ENCODE assay signal across 19 cellular contexts in genomic region chr20:21398109-21398480, GRCh38. TPM values are rescaled to one million over a fixed set of nuclear protein-coding genes. Genes with fewer than 3 reads are reported as not detected.
DNase-seq lines count a peak whose midpoint lies in the region; ATAC-seq and TF ChIP-seq lines count a peak whose summit lies in the region.
"Had no signal": no experiment of that assay in that cellular context is flagged by ENCODE, and none has a peak within 500 bp of the region (broad histone marks: within the 10 kb centered on the region; RNA-seq: fewer than 3 reads in every experiment).

No MANE protein-coding gene starts in this region.

- no peak overlapping the region for H3K9ac ChIP-seq in endodermal cell (ENCODE audit: extremely low read depth, low read length, poor library complexity, severe bottlenecking)

- H3K27me3 ChIP-seq in endodermal cell (ENCODE audit: control insufficient read depth, insufficient read depth, low read length, poor library complexity, severe bottlenecking) (peaks cover 100% of the 10 kb centered on the region), right cardiac atrium (ENCODE audit: control insufficient read depth, insufficient read depth) (peaks cover 8% of the 10 kb centered on the region)

- no peak overlapping the region for H3K4me3 ChIP-seq in endodermal cell (ENCODE audit: low read length)
- no peak overlapping the region for H3K4me3 ChIP-seq in right cardiac atrium (ENCODE audit: low read length)
- H3K4me3 ChIP-seq: cardiac muscle cell had no signal

- no peak for DNase-seq in activated T-cell treated with anti-CD3 and anti-CD28 coated beads, Interleukin-2, amount 50 U/mL, for 72 hours
- DNase-seq in activated T-cell treated with anti-CD3 and anti-CD28 coated beads, Interleukin-2, amount 50 U/mL, for 1 hour = no peak
- DNase-seq in T-cell (no peak), endodermal cell (no peak), retina (peak; percentile 56), right cardiac atrium (no peak), NCI-H1694 (lab: John Stamatoyannopoulos, UW) (no peak)
- DNase-seq: activated CD4-positive, CD25-positive, alpha-beta regulatory T cell treated with anti-CD3 and anti-CD28 coated beads, Interleukin-2, amount 50 U/mL, for 72 hours; dorsolateral prefrontal cortex; left cardiac atrium; NCI-H1417; NCI-H526 treated with DMSO at 0.1 percent for 48 hours; stimulated activated CD4-positive, alpha-beta T cell treated with anti-CD3 and anti-CD28 coated beads, Interleukin-12 subunit alpha, Interleukin-12 subunit beta, amount 100 ng/mL, for 4 hours had no signal

- POLR2A ChIA-PET in T-cell (lab: Charles Lee) = no interaction called here

- H3K27ac ChIP-seq in endodermal cell (ENCODE audit: low read depth, low read length) (no peak overlapping the region), right cardiac atrium (ENCODE audit: low read length) (no peak overlapping the region)
- H3K27ac ChIP-seq: cardiac muscle cell, dorsolateral prefrontal cortex had no signal

- H3K9me3 ChIP-seq in endodermal cell (ENCODE audit: control insufficient read depth, low read length) = no peaks in the 10 kb centered on the region
- H3K9me3 ChIP-seq in right cardiac atrium (ENCODE audit: control insufficient read depth, low read length) = no peaks in the 10 kb centered on the region

- no peaks in the 10 kb centered on the region for H3K4me1 ChIP-seq in endodermal cell (ENCODE audit: control insufficient read depth, insufficient read depth, low read length)
- H3K4me1 ChIP-seq in right cardiac atrium (ENCODE audit: control insufficient read depth, insufficient read depth, low read length) = no peaks in the 10 kb centered on the region

- peak overlapping the region; percentile 60 for H3K27ac Mint-ChIP-seq in activated T-cell treated with anti-CD3 and anti-CD28 coated beads, Interleukin-2, amount 50 U/mL, for 72 hours
- H3K27ac Mint-ChIP-seq in T-cell = peak overlapping the region in 1 of 2 donors; percentile 59
- no peak overlapping the region for H3K27ac Mint-ChIP-seq in endodermal cell

- H3K4me3 Mint-ChIP-seq in activated T-cell treated with anti-CD3 and anti-CD28 coated beads, Interleukin-2, amount 50 U/mL, for 72 hours = peak overlapping the region; percentile 64 to 69
- peak overlapping the region in 2 of 3 donors; percentile 34 to 64 for H3K4me3 Mint-ChIP-seq in T-cell
- H3K4me3 Mint-ChIP-seq in endodermal cell = peak overlapping the region; percentile 42

- peaks cover 73% of the 10 kb centered on the region for H3K27me3 Mint-ChIP-seq in activated T-cell treated with anti-CD3 and anti-CD28 coated beads, Interleukin-2, amount 50 U/mL, for 72 hours (ENCODE audit: low read depth)
- H3K27me3 Mint-ChIP-seq in T-cell (peaks cover 66 to 71% of the 10 kb centered on the region in 2 donors), endodermal cell (ENCODE audit: insufficient read depth) (peaks cover 88% of the 10 kb centered on the region)

- H3K36me3 Mint-ChIP-seq in activated T-cell treated with anti-CD3 and anti-CD28 coated beads, Interleukin-2, amount 50 U/mL, for 72 hours (ENCODE audit: insufficient read depth in 2 of 2) = peaks cover 0 to 4% of the 10 kb centered on the region in 2 donors
- H3K36me3 Mint-ChIP-seq in T-cell (no peaks in the 10 kb centered on the region), endodermal cell (ENCODE audit: low read depth) (no peaks in the 10 kb centered on the region)

- ATAC-seq in activated T-cell treated with anti-CD3 and anti-CD28 coated beads, Interleukin-2, amount 50 U/mL, for 72 hours (replicated peaks in 1 of 2) = no peak
- ATAC-seq in T-cell (replicated peaks in 1 of 4) (no peak), GM21381 (IDR thresholded peaks at IDR 0.05; ENCODE audit: unreplicated experiment) (no peak), right cardiac atrium (no peak)
- ATAC-seq: left cardiac atrium, Right ventricle myocardium inferior had no signal

- intact Hi-C loops in right cardiac atrium (cut with DNase I) = no loop called here

- H3K9me3 Mint-ChIP-seq in activated T-cell treated with anti-CD3 and anti-CD28 coated beads, Interleukin-2, amount 50 U/mL, for 72 hours = no peaks in the 10 kb centered on the region
- H3K9me3 Mint-ChIP-seq in T-cell (peaks cover 0 to 12% (median 5%) of the 10 kb centered on the region in 3 donors), endodermal cell (no peaks in the 10 kb centered on the region)

- no peak for TF ChIP-seq CTCF in endodermal cell (conservative IDR thresholded peaks at IDR 0.05)

- no peaks in the 10 kb centered on the region for H3K36me3 ChIP-seq in endodermal cell (ENCODE audit: control insufficient read depth, insufficient read depth, low read length)
- H3K36me3 ChIP-seq: cardiac muscle cell had no signal

- 0 to 20% methylated on average over 1 to 3 of the region's 4 CpGs for WGBS in endodermal cell (ENCODE audit: insufficient coverage in 1 of 2, insufficient read length in 1 of 2), 2 experiments
- WGBS in right cardiac atrium = 15% methylated on average over 4 of the region's 4 CpGs

- CTCF ChIA-PET in T-cell (lab: Charles Lee) = no interaction called here

- peaks cover 12% of the 10 kb centered on the region for H3K4me1 Mint-ChIP-seq in activated T-cell treated with anti-CD3 and anti-CD28 coated beads, Interleukin-2, amount 50 U/mL, for 72 hours (ENCODE audit: low read depth)
- H3K4me1 Mint-ChIP-seq in T-cell (peaks cover 12 to 14% (median 12%) of the 10 kb centered on the region in 3 donors), endodermal cell (no peaks in the 10 kb centered on the region)

RNA-seq across cellular contexts. Expression of gene NKX2-4, which starts 0.8 kb away (rescaled TPM):
- total RNA-seq in activated T-cell treated with anti-CD3 and anti-CD28 coated beads, Interleukin-2, amount 50 U/mL, for 72 hours = not detected
- not detected for total RNA-seq in T-cell
- not detected for total RNA-seq in endodermal cell
- not detected for polyA plus RNA-seq in endodermal cell (2013, experiment 1 of 2)
- not detected for polyA plus RNA-seq in endodermal cell (2013, experiment 2 of 2)
- not detected for total RNA-seq in right cardiac atrium
- not detected for polyA plus RNA-seq in right cardiac atrium
- total RNA-seq: cardiac muscle cell, frontal cortex, left cardiac atrium, mesenteric fat pad, Right ventricle myocardium inferior had no signal
- polyA plus RNA-seq: cardiac muscle cell, esophagus had no signal
